ENCODE assay signal across 28 cellular contexts in genomic region chr5:62263401-62263800, GRCh38.
"Had no signal": no experiment of that assay in that cellular context is flagged by ENCODE, and none has a peak within 500 bp of the region (broad histone marks: within the 10 kb centered on the region; RNA-seq: fewer than 3 reads in every experiment).

No MANE protein-coding gene starts in this region.

- H3K27me3 Mint-ChIP-seq: naive thymus-derived CD8-positive, alpha-beta T cell; progenitor cell of endocrine pancreas; stimulated activated naive B cell treated with anti-CD40 and anti-IgM and Interleukin-4, amounts not matched to agents 10 μg/mL and 1 μg/mL and 100 μg/mL, for 72 hours had no signal

- DNase-seq: hippocampal formation; kidney glomerular epithelial cell; left cardiac atrium; left ventricle myocardium superior; lower lobe of right lung; mammary epithelial cell; mesenchymal stem cell; naive thymus-derived CD8-positive, alpha-beta T cell; nucleus accumbens; stimulated activated CD4-positive, alpha-beta T cell treated with anti-CD3 and anti-CD28 coated beads, Interleukin-12 subunit alpha, Interleukin-12 subunit beta, amount 100 ng/mL, for 4 hours; stimulated activated CD4-positive, alpha-beta T cell treated with anti-CD3 and anti-CD28 coated beads, Interleukin-15, amount 100 ng/mL, for 24 hours; stimulated activated CD4-positive, alpha-beta T cell treated with anti-CD3 and anti-CD28 coated beads, Interleukin-2, amount 100 ng/mL, for 24 hours; stimulated activated CD4-positive, alpha-beta T cell treated with anti-CD3 and anti-CD28 coated beads, Interleukin-4, amount 100 ng/mL, for 1 hour; stimulated activated naive B cell treated with anti-CD40 and anti-IgM and Interleukin-4, amounts not matched to agents 10 μg/mL and 1 μg/mL and 100 μg/mL, for 72 hours; stimulated activated naive CD8-positive, alpha-beta T cell treated with anti-CD3 and anti-CD28 coated beads, Interleukin-15, Interleukin-2, amounts not matched to agents 100 U/mL and 50 U/mL, for 24 hours; stomach; testis; thyroid gland; transverse colon; upper lobe of left lung had no signal

- H3K9me3 ChIP-seq: lower lobe of right lung, right atrium auricular region, stomach, testis, thyroid gland, transverse colon, upper lobe of left lung had no signal

- H3K4me1 ChIP-seq: lower lobe of right lung, right atrium auricular region, stomach, testis, thyroid gland, transverse colon, upper lobe of left lung had no signal

- H3K36me3 ChIP-seq: lower lobe of right lung, right atrium auricular region, stomach, thyroid gland, transverse colon, upper lobe of left lung had no signal

- H3K27ac Mint-ChIP-seq: nephron; progenitor cell of endocrine pancreas; stimulated activated naive B cell treated with anti-CD40 and anti-IgM and Interleukin-4, amounts not matched to agents 10 μg/mL and 1 μg/mL and 100 μg/mL, for 72 hours had no signal

- ATAC-seq: left cardiac atrium; left lobe of liver; left ventricle myocardium superior; lower lobe of right lung; naive thymus-derived CD8-positive, alpha-beta T cell; sciatic nerve; stimulated activated naive B cell treated with anti-CD40 and anti-IgM and Interleukin-4, amounts not matched to agents 10 μg/mL and 1 μg/mL and 100 μg/mL, for 72 hours; stimulated activated naive CD8-positive, alpha-beta T cell treated with anti-CD3 and anti-CD28 coated beads, Interleukin-15, Interleukin-2, amounts not matched to agents 100 U/mL and 50 U/mL, for 24 hours had no signal

- H3K4me3 Mint-ChIP-seq: naive thymus-derived CD8-positive, alpha-beta T cell; nephron; neural crest cell; stimulated activated naive B cell treated with anti-CD40 and anti-IgM and Interleukin-4, amounts not matched to agents 10 μg/mL and 1 μg/mL and 100 μg/mL, for 72 hours had no signal

- H3K4me1 Mint-ChIP-seq: neural crest cell had no signal

- H3K36me3 Mint-ChIP-seq: stimulated activated naive B cell treated with anti-CD40 and anti-IgM and Interleukin-4, amounts not matched to agents 10 μg/mL and 1 μg/mL and 100 μg/mL, for 72 hours had no signal

- H3K4me3 ChIP-seq: lower lobe of right lung, right atrium auricular region, skin epidermis, stomach, testis, thyroid gland, transverse colon, upper lobe of left lung had no signal

- H3K27me3 ChIP-seq: right atrium auricular region, stomach, testis, thyroid gland, transverse colon, upper lobe of left lung had no signal

- H3K27ac ChIP-seq: lower lobe of right lung, right atrium auricular region, skin epidermis, stomach, testis, thyroid gland, transverse colon, upper lobe of left lung had no signal

- FAIRE-seq: keratinocyte had no signal

- H3K9me3 Mint-ChIP-seq: nephron; neural crest cell; stimulated activated naive B cell treated with anti-CD40 and anti-IgM and Interleukin-4, amounts not matched to agents 10 μg/mL and 1 μg/mL and 100 μg/mL, for 72 hours had no signal
